ENCODE assay signal across 1 cellular context in the genomic region with DNA sequence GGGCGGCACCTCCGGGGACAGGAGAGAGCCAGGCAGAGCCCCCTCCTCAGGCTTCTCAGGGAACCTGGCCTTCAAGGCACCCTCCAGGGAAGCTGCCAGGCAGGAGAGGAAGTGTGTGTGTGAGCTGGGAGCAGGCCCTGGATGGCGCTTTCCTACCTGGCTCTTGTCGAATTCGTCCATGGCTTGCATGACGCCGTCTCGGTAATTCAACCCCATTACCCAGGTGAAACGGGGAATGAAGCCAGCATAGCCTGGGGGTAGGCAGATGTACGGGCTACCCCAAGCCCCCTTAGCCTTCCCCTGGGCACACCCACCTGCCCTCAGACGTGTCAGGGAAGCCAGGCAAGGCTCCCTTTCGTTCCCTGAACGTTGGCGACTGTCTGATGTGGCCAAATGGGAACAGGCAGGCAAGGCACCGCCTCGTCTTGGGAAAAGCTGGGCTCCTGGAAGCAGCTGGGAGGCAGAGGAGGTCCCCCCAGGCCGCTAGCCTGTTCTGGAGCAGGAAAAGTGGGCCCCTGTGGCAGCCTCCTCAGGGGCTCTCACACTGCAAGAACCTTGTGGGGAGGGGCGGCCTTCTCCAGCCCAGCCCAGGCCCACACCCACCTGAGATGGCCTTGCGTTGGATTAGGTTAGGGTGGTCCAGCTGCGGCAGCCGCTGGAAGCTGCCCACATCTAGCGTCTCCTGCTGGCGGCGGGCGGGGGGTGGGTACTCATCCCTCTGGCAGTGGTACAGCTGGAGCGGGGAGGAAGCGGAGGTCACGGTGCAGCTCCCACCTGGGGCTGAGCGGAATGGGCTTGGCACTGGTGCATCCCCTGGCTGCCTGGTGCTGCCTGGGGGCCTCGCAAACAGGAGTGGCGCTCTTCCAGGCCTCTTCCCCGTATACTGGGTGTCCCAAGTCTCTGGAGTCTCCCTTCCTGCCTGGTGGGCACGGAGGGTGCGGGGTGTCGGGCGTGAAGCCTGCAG.
TF ChIP-seq lines count a peak whose summit lies in the region.

No MANE protein-coding gene starts in this region.

TF ChIP-seq in HepG2, 621 proteins besides CTCF, POLR2A, EP300 and RAD21 (continued from another document):
- peak; percentile 4 for TF ChIP-seq HNRNPLL (IDR thresholded peaks at IDR 0.05; ENCODE audit: low read depth, low read length, poor library complexity, severe bottlenecking)
- TF ChIP-seq AGO2 (optimal IDR thresholded peaks at IDR 0.05; ENCODE audit: low read depth, low read length), result peak; percentile 70
- no peak for TF ChIP-seq WIZ (CRISPR knock-in tag; IDR thresholded peaks at IDR 0.05)
- no peak for TF ChIP-seq ZNF367 (CRISPR knock-in tag; IDR thresholded peaks at IDR 0.05; ENCODE audit: borderline replicate concordance)
- TF ChIP-seq, protein P1, sequence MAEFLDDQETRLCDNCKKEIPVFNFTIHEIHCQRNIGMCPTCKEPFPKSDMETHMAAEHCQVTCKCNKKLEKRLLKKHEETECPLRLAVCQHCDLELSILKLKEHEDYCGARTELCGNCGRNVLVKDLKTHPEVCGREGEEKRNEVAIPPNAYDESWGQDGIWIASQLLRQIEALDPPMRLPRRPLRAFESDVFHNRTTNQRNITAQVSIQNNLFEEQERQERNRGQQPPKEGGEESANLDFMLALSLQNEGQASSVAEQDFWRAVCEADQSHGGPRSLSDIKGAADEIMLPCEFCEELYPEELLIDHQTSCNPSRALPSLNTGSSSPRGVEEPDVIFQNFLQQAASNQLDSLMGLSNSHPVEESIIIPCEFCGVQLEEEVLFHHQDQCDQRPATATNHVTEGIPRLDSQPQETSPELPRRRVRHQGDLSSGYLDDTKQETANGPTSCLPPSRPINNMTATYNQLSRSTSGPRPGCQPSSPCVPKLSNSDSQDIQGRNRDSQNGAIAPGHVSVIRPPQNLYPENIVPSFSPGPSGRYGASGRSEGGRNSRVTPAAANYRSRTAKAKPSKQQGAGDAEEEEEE (CRISPR knock-in tag; IDR thresholded peaks at IDR 0.05; ENCODE audit: borderline replicate concordance), result no peak
- TF ChIP-seq, protein P2, sequence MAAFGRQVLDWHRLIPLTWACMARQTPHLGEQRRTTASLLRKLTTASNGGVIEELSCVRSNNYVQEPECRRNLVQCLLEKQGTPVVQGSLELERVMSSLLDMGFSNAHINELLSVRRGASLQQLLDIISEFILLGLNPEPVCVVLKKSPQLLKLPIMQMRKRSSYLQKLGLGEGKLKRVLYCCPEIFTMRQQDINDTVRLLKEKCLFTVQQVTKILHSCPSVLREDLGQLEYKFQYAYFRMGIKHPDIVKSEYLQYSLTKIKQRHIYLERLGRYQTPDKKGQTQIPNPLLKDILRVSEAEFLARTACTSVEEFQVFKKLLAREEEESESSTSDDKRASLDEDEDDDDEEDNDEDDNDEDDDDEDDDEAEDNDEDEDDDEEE (CRISPR knock-in tag; IDR thresholded peaks at IDR 0.05), result no peak
- TF ChIP-seq POLR2G (IDR thresholded peaks at IDR 0.05; ENCODE audit: low read depth, low read length), result peak; percentile 29
- TF ChIP-seq EEA1 (CRISPR knock-in tag; IDR thresholded peaks at IDR 0.05; ENCODE audit: borderline replicate concordance), result no peak
